13 cellular contexts compared by ENCODE assay signal in the genomic region with DNA sequence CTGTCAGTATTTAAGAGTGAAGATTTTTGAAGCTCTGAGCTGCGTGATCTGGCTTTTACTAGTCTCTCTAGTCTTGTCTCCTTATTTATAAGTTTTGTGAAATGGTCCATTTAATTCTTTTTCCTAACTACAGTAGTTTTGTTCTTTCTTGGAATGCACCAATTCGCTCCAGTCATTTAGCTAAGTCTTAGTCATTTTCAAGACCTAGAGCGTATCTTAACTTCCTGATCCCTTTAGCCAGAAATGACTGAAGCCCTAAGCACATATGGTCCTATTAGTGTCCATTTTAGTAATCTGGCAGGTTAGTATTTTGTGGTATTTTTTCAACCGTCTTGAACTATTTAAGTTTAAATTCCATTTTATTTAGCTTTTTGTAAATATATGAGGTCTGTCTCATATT. TPM values are rescaled to one million over a fixed set of nuclear protein-coding genes. Genes with fewer than 3 reads are reported as not detected.
DNase-seq lines count a peak whose midpoint lies in the region; ATAC-seq, FAIRE-seq and TF ChIP-seq lines count a peak whose summit lies in the region.
"Had no signal": no experiment of that assay in that cellular context is flagged by ENCODE, and none has a peak within 500 bp of the region (broad histone marks: within the 10 kb centered on the region; RNA-seq: fewer than 3 reads in every experiment).

No MANE protein-coding gene starts in this region.

- peak overlapping the region; percentile 44 for H3K4me3 ChIP-seq in endodermal cell (ENCODE audit: low read length)
- peak overlapping the region; percentile 99 for H3K4me3 ChIP-seq in psoas muscle
- H3K4me3 ChIP-seq: GM23338, uterus had no signal

- CTCF ChIA-PET in activated CD4-positive, alpha-beta T cell treated with anti-CD3 and anti-CD28 coated beads for 36 hours (lab: Charles Lee), result interaction anchor here (0.6 kb wide), 1 partner anchor 315 kb away, joined by 3 read pairs; no protein-coding TSS in a partner anchor
- CTCF ChIA-PET in HEK293T (lab: Yijun Ruan, JAX), result no interaction called here

- peaks cover 61% of the 10 kb centered on the region for H3K4me1 Mint-ChIP-seq in activated CD4-positive, alpha-beta T cell treated with anti-CD3 and anti-CD28 coated beads for 36 hours
- peaks cover 23% of the 10 kb centered on the region for H3K4me1 Mint-ChIP-seq in endodermal cell

- H3K27me3 ChIP-seq in endodermal cell (ENCODE audit: control insufficient read depth, insufficient read depth, low read length, poor library complexity, severe bottlenecking) (no peaks in the 10 kb centered on the region), psoas muscle (ENCODE audit: insufficient read depth in 3 of 3, low read length in 2 of 3) (no peaks in the 10 kb centered on the region)
- H3K27me3 ChIP-seq: uterus had no signal

- H3K36me3 ChIP-seq in endodermal cell (ENCODE audit: control insufficient read depth, insufficient read depth, low read length) (peaks cover 12% of the 10 kb centered on the region), psoas muscle (ENCODE audit: insufficient read depth in 1 of 2, low read depth in 1 of 2) (peaks cover 0 to 6% of the 10 kb centered on the region in 2 donors)
- H3K36me3 ChIP-seq: uterus had no signal

- peaks cover 33% of the 10 kb centered on the region for H3K36me3 Mint-ChIP-seq in activated CD4-positive, alpha-beta T cell treated with anti-CD3 and anti-CD28 coated beads for 36 hours (ENCODE audit: low read depth)
- H3K36me3 Mint-ChIP-seq in endodermal cell (ENCODE audit: low read depth), result peaks cover 17% of the 10 kb centered on the region

- H3K9me3 ChIP-seq in endodermal cell (ENCODE audit: control insufficient read depth, low read length), result peaks cover 11% of the 10 kb centered on the region
- no peaks in the 10 kb centered on the region for H3K9me3 ChIP-seq in psoas muscle
- H3K9me3 ChIP-seq: uterus had no signal

- no peak overlapping the region for H3K27ac ChIP-seq in endodermal cell (ENCODE audit: low read depth, low read length)
- H3K27ac ChIP-seq in psoas muscle, result peak overlapping the region; percentile 99

- TF ChIP-seq CTCF in endodermal cell (conservative IDR thresholded peaks at IDR 0.05), result no peak
- TF ChIP-seq CTCF in psoas muscle (IDR thresholded peaks at IDR 0.05), result no peak

- WGBS in endodermal cell (ENCODE audit: insufficient coverage in 1 of 2, insufficient read length in 1 of 2), 2 experiments, result 86 to 96% methylated on average over 4 of the region's 4 CpGs
- 62 to 77% (median 66%) methylated on average over 4 of the region's 4 CpGs for WGBS in psoas muscle, 3 donors

- H3K4me1 ChIP-seq in endodermal cell (ENCODE audit: control insufficient read depth, insufficient read depth, low read length), result no peaks in the 10 kb centered on the region
- H3K4me1 ChIP-seq in psoas muscle, result peaks cover 38% of the 10 kb centered on the region

- intact Hi-C loops in activated CD4-positive, alpha-beta T cell treated with anti-CD3 and anti-CD28 coated beads for 36 hours (cut with DNase I, micrococcal nuclease), result no loop called here
- intact Hi-C loops in psoas muscle (cut with DNase I), result loop anchor here in 1 of 2 donors (10.0 kb wide), 1 partner anchor 64 kb away; no protein-coding TSS in a partner anchor

- peaks cover 3% of the 10 kb centered on the region for H3K9me3 Mint-ChIP-seq in activated CD4-positive, alpha-beta T cell treated with anti-CD3 and anti-CD28 coated beads for 36 hours (ENCODE audit: low read depth)
- H3K9me3 Mint-ChIP-seq in endodermal cell, result peaks cover 2% of the 10 kb centered on the region

- POLR2A ChIA-PET in activated CD4-positive, alpha-beta T cell treated with anti-CD3 and anti-CD28 coated beads for 36 hours (lab: Charles Lee), result interaction anchor here (0.5 to 0.7 kb wide), 3 partner anchors 11 to 1097 kb away, joined by 3 to 6 read pairs (median 4); no protein-coding TSS in a partner anchor
- POLR2A ChIA-PET in HEK293T (lab: Yijun Ruan, JAX), result no interaction called here

- DNase-seq in activated CD4-positive, alpha-beta T cell treated with anti-CD3 and anti-CD28 coated beads for 36 hours, result no peak
- no peak for DNase-seq in activated CD4-positive, alpha-beta T cell treated with anti-CD3 and anti-CD28 coated beads for 4 hours
- DNase-seq in NCI-H82 (lab: John Stamatoyannopoulos, UW), result peak; percentile 54
- DNase-seq in endodermal cell, result no peak
- DNase-seq in psoas muscle, result no peak
- DNase-seq in SIG-M5 treated with dmso at 0.1 percent for 504 hours (lab: John Stamatoyannopoulos, UW; ENCODE audit: unreplicated experiment), result no peak
- no peak for DNase-seq in urothelium cell line (ENCODE audit: low spot score)
- no peak for DNase-seq in HEK293T (ENCODE audit: extremely low spot score)
- DNase-seq: 8988T; activated CD8-positive, alpha-beta memory T cell treated with anti-CD3 and anti-CD28 coated beads, Interleukin-2, amount 10 ng/mL, durations not matched to agents 7 days and 5 days; uterus had no signal

- H3K27me3 Mint-ChIP-seq in activated CD4-positive, alpha-beta T cell treated with anti-CD3 and anti-CD28 coated beads for 36 hours, result no peaks in the 10 kb centered on the region
- no peaks in the 10 kb centered on the region for H3K27me3 Mint-ChIP-seq in endodermal cell (ENCODE audit: insufficient read depth)
- H3K27me3 Mint-ChIP-seq: activated CD8-positive, alpha-beta memory T cell treated with anti-CD3 and anti-CD28 coated beads, Interleukin-2, amount 10 ng/mL, durations not matched to agents 7 days and 5 days had no signal

- H3K4me3 Mint-ChIP-seq in activated CD4-positive, alpha-beta T cell treated with anti-CD3 and anti-CD28 coated beads for 36 hours, result no peak overlapping the region
- H3K4me3 Mint-ChIP-seq in endodermal cell, result no peak overlapping the region
- H3K4me3 Mint-ChIP-seq: activated CD8-positive, alpha-beta memory T cell treated with anti-CD3 and anti-CD28 coated beads, Interleukin-2, amount 10 ng/mL, durations not matched to agents 7 days and 5 days; GM23338 had no signal

- no peak for ATAC-seq in activated CD4-positive, alpha-beta T cell treated with anti-CD3 and anti-CD28 coated beads for 36 hours
- ATAC-seq in psoas muscle, result no peak
- ATAC-seq: activated CD8-positive, alpha-beta memory T cell treated with anti-CD3 and anti-CD28 coated beads, Interleukin-2, amount 10 ng/mL, durations not matched to agents 7 days and 5 days; esophagus mucosa; GM23338 had no signal

- no peak overlapping the region for H3K9ac ChIP-seq in endodermal cell (ENCODE audit: extremely low read depth, low read length, poor library complexity, severe bottlenecking)

- peak overlapping the region; percentile 56 for H3K27ac Mint-ChIP-seq in activated CD4-positive, alpha-beta T cell treated with anti-CD3 and anti-CD28 coated beads for 36 hours
- H3K27ac Mint-ChIP-seq in endodermal cell, result no peak overlapping the region
- H3K27ac Mint-ChIP-seq: GM23338 had no signal

- FAIRE-seq in urothelium cell line (lab: Jason Lieb, UNC), result no peak

TF ChIP-seq in HEK293T, 16 proteins besides CTCF, POLR2A, EP300 and RAD21:
- TF ChIP-seq CTBP1 (IDR thresholded peaks at IDR 0.05; ENCODE audit: borderline replicate concordance), result no peak
- TF ChIP-seq ZNF384 (IDR thresholded peaks at IDR 0.05), result no peak
- TF ChIP-seq FOXK2 (IDR thresholded peaks at IDR 0.05), result no peak
- no peak for TF ChIP-seq SP1 (IDR thresholded peaks at IDR 0.05)
- TF ChIP-seq L3MBTL2 (conservative IDR thresholded peaks at IDR 0.05), result no peak
- TF ChIP-seq, protein P1, sequence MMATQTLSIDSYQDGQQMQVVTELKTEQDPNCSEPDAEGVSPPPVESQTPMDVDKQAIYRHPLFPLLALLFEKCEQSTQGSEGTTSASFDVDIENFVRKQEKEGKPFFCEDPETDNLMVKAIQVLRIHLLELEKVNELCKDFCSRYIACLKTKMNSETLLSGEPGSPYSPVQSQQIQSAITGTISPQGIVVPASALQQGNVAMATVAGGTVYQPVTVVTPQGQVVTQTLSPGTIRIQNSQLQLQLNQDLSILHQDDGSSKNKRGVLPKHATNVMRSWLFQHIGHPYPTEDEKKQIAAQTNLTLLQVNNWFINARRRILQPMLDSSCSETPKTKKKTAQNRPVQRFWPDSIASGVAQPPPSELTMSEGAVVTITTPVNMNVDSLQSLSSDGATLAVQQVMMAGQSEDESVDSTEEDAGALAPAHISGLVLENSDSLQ (IDR thresholded peaks at IDR 0.05), result no peak
- no peak for TF ChIP-seq BHLHE40 (IDR thresholded peaks at IDR 0.05; ENCODE audit: borderline replicate concordance)
- TF ChIP-seq ARNT (IDR thresholded peaks at IDR 0.05), result no peak
- TF ChIP-seq FOXM1 (IDR thresholded peaks at IDR 0.05; ENCODE audit: borderline replicate concordance), result no peak
- TF ChIP-seq TARDBP (IDR thresholded peaks at IDR 0.05), result no peak
- TF ChIP-seq NFRKB (IDR thresholded peaks at IDR 0.05), result no peak
- TF ChIP-seq FOXA1 (IDR thresholded peaks at IDR 0.05), result no peak
- no peak for TF ChIP-seq SUZ12 (IDR thresholded peaks at IDR 0.05)

RNA-seq across cellular contexts. Expression of a gene that starts 3.6 kb away (rescaled TPM):
- 10 to 100 TPM; 66.1 to 70.1 TPM for total RNA-seq in activated CD4-positive, alpha-beta T cell treated with anti-CD3 and anti-CD28 coated beads for 36 hours
- total RNA-seq in endodermal cell, result 100 to 1,000 TPM in 1 of 2 donors, 10 to 100 TPM in 1; 84.6 to 111 TPM
- polyA plus RNA-seq in endodermal cell (2013, experiment 1 of 2), result 24.3 TPM
- polyA plus RNA-seq in endodermal cell (2013, experiment 2 of 2), result 26.5 TPM
- 10 to 100 TPM; 38.1 to 66.7 (median 43.5) TPM for total RNA-seq in psoas muscle
- 10 to 100 TPM; 11.1 to 20.9 (median 13.8) TPM for polyA plus RNA-seq in psoas muscle
